ENCODE assay signal across 8 cellular contexts in genomic region chr1:38815903-38816627, GRCh38. TPM values are rescaled to one million over a fixed set of nuclear protein-coding genes. Genes with fewer than 3 reads are reported as not detected.
DNase-seq lines count a peak whose midpoint lies in the region; ATAC-seq, FAIRE-seq and TF ChIP-seq lines count a peak whose summit lies in the region.

No MANE protein-coding gene starts in this region.

- peaks cover 34% of the 10 kb centered on the region for H3K27me3 ChIP-seq in CD8-positive, alpha-beta memory T cell (ENCODE audit: insufficient read depth, low read length, poor library complexity, severe bottlenecking)

- H3K36me3 Mint-ChIP-seq in CD8-positive, alpha-beta memory T cell, result no peaks in the 10 kb centered on the region
- H3K36me3 Mint-ChIP-seq in T-cell, result no peaks in the 10 kb centered on the region
- no peaks in the 10 kb centered on the region for H3K36me3 Mint-ChIP-seq in stimulated activated memory B cell treated with anti-CD40 and anti-IgM and Interleukin-4, amounts not matched to agents 10 μg/mL and 1 μg/mL and 100 μg/mL, for 72 hours
- H3K36me3 Mint-ChIP-seq in endothelial cell (ENCODE audit: low read depth, unreplicated experiment), result no peaks in the 10 kb centered on the region

- peak; percentile 98 for FAIRE-seq in GM19239 (lab: Jason Lieb, UNC)

- ATAC-seq in HG03175 (IDR thresholded peaks at IDR 0.05; ENCODE audit: unreplicated experiment) (peak; percentile 80), T-cell (replicated peaks in 1 of 4) (peak in 3 of 4 experiments; percentile 27 to 63 (median 52))
- ATAC-seq in stimulated activated memory B cell treated with anti-CD40 and anti-IgM and Interleukin-4, amounts not matched to agents 10 μg/mL and 1 μg/mL and 100 μg/mL, for 72 hours, result peak; percentile 46

- H3K4me3 Mint-ChIP-seq in CD8-positive, alpha-beta memory T cell, result peak overlapping the region in 5 of 7 donors; percentile 12 to 72 (median 19)
- H3K4me3 Mint-ChIP-seq in T-cell, result peak overlapping the region in 1 of 3 donors; percentile 14
- peak overlapping the region; percentile 11 for H3K4me3 Mint-ChIP-seq in stimulated activated memory B cell treated with anti-CD40 and anti-IgM and Interleukin-4, amounts not matched to agents 10 μg/mL and 1 μg/mL and 100 μg/mL, for 72 hours
- no peak overlapping the region for H3K4me3 Mint-ChIP-seq in endothelial cell (ENCODE audit: unreplicated experiment)

- H3K4me3 ChIP-seq in CD8-positive, alpha-beta memory T cell (ENCODE audit: low read length), result no peak overlapping the region

- peaks cover 0 to 5% (median 2%) of the 10 kb centered on the region in 5 donors for H3K9me3 Mint-ChIP-seq in CD8-positive, alpha-beta memory T cell
- H3K9me3 Mint-ChIP-seq in T-cell (no peaks in the 10 kb centered on the region), endothelial cell (ENCODE audit: unreplicated experiment) (no peaks in the 10 kb centered on the region)
- no peaks in the 10 kb centered on the region for H3K9me3 Mint-ChIP-seq in stimulated activated memory B cell treated with anti-CD40 and anti-IgM and Interleukin-4, amounts not matched to agents 10 μg/mL and 1 μg/mL and 100 μg/mL, for 72 hours

- no peak for DNase-seq in CD8-positive, alpha-beta memory T cell
- DNase-seq in GM19239 (ENCODE audit: insufficient read length, low spot score) (peak; percentile 77), T-cell (peak in 3 of 34 experiments; percentile 7 to 12 (median 9)), GOT3 (lab: John Stamatoyannopoulos, UW) (no peak), endothelial cell (ENCODE audit: low spot score) (no peak), medulla oblongata (ENCODE audit: extremely low spot score) (no peak)

- H3K4me1 Mint-ChIP-seq in CD8-positive, alpha-beta memory T cell, result peaks cover 12 to 25% (median 19%) of the 10 kb centered on the region in 3 donors
- H3K4me1 Mint-ChIP-seq in T-cell (peaks cover 0 to 22% (median 20%) of the 10 kb centered on the region in 3 donors), endothelial cell (ENCODE audit: unreplicated experiment) (no peaks in the 10 kb centered on the region)
- H3K4me1 Mint-ChIP-seq in stimulated activated memory B cell treated with anti-CD40 and anti-IgM and Interleukin-4, amounts not matched to agents 10 μg/mL and 1 μg/mL and 100 μg/mL, for 72 hours, result peaks cover 13% of the 10 kb centered on the region

- CTCF ChIA-PET in CD8-positive, alpha-beta memory T cell (lab: Charles Lee), result no interaction called here
- CTCF ChIA-PET in T-cell (lab: Charles Lee), result interaction anchor here in 1 of 2 donors (0.7 kb wide), 1 partner anchor 193 kb away, joined by 3 read pairs; no protein-coding TSS in a partner anchor

- POLR2A ChIA-PET in CD8-positive, alpha-beta memory T cell (lab: Charles Lee), result no interaction called here
- POLR2A ChIA-PET in T-cell (lab: Charles Lee), result no interaction called here

- H3K27me3 Mint-ChIP-seq in CD8-positive, alpha-beta memory T cell, result peaks cover 42 to 89% of the 10 kb centered on the region in 2 donors
- H3K27me3 Mint-ChIP-seq in T-cell, result peaks cover 66 to 68% of the 10 kb centered on the region in 2 donors
- H3K27me3 Mint-ChIP-seq in stimulated activated memory B cell treated with anti-CD40 and anti-IgM and Interleukin-4, amounts not matched to agents 10 μg/mL and 1 μg/mL and 100 μg/mL, for 72 hours, result peaks cover 82% of the 10 kb centered on the region
- H3K27me3 Mint-ChIP-seq in endothelial cell (ENCODE audit: unreplicated experiment), result peaks cover 8% of the 10 kb centered on the region

- peak overlapping the region in 2 of 8 donors; percentile 7 to 33 for H3K27ac Mint-ChIP-seq in CD8-positive, alpha-beta memory T cell
- H3K27ac Mint-ChIP-seq in T-cell, result no peak overlapping the region
- no peak overlapping the region for H3K27ac Mint-ChIP-seq in stimulated activated memory B cell treated with anti-CD40 and anti-IgM and Interleukin-4, amounts not matched to agents 10 μg/mL and 1 μg/mL and 100 μg/mL, for 72 hours
- H3K27ac Mint-ChIP-seq in endothelial cell (ENCODE audit: unreplicated experiment), result no peak overlapping the region

- no peak for TF ChIP-seq CTCF in endothelial cell (IDR thresholded peaks at IDR 0.05; ENCODE audit: unreplicated experiment)

- H3K9me3 ChIP-seq in CD8-positive, alpha-beta memory T cell (ENCODE audit: low read length), result no peaks in the 10 kb centered on the region

- no peaks in the 10 kb centered on the region for H3K36me3 ChIP-seq in CD8-positive, alpha-beta memory T cell (ENCODE audit: insufficient read depth, low read length)

- peak overlapping the region; percentile 86 for H3K27ac ChIP-seq in CD8-positive, alpha-beta memory T cell (ENCODE audit: low read depth, low read length)

- H3K4me1 ChIP-seq in CD8-positive, alpha-beta memory T cell (ENCODE audit: insufficient read depth, low read length), result peaks cover 8% of the 10 kb centered on the region

RNA-seq across cellular contexts. Expression of gene RRAGC, which starts 43.5 kb away (rescaled TPM):
- 10 to 100 TPM; 20.6 to 21.9 TPM for total RNA-seq in CD8-positive, alpha-beta memory T cell
- 10.3 TPM for polyA plus RNA-seq in CD8-positive, alpha-beta memory T cell
- total RNA-seq in T-cell (10 to 100 TPM; 14.8 to 22.1 (median 18.8) TPM), endothelial cell (ENCODE audit: unreplicated experiment) (27.3 TPM)

RNA-seq across cellular contexts. Expression of gene MYCBP, which starts 57.1 kb away (rescaled TPM):
- total RNA-seq in CD8-positive, alpha-beta memory T cell, result 10 to 100 TPM; 63.4 to 74.3 TPM
- 63.9 TPM for polyA plus RNA-seq in CD8-positive, alpha-beta memory T cell
- 10 to 100 TPM in 4 of 5 donors, 1 to 10 TPM in 1; 7.0 to 19.4 (median 17.2) TPM for total RNA-seq in T-cell
- total RNA-seq in endothelial cell (ENCODE audit: unreplicated experiment), result 34.6 TPM
